1 cellular context compared by ENCODE assay signal in genomic region chrX:41178201-41178600, GRCh38.
TF ChIP-seq lines count a peak whose summit lies in the region.

No MANE protein-coding gene starts in this region.

TF ChIP-seq in WTC11, 78 proteins besides CTCF, POLR2A, EP300 and RAD21 (continued from another document):
- TF ChIP-seq ZNF281 (CRISPR knock-in tag; IDR thresholded peaks at IDR 0.05) (no peak), NFE2L1 (CRISPR knock-in tag; IDR thresholded peaks at IDR 0.05) (no peak)
